In the genomic region with DNA sequence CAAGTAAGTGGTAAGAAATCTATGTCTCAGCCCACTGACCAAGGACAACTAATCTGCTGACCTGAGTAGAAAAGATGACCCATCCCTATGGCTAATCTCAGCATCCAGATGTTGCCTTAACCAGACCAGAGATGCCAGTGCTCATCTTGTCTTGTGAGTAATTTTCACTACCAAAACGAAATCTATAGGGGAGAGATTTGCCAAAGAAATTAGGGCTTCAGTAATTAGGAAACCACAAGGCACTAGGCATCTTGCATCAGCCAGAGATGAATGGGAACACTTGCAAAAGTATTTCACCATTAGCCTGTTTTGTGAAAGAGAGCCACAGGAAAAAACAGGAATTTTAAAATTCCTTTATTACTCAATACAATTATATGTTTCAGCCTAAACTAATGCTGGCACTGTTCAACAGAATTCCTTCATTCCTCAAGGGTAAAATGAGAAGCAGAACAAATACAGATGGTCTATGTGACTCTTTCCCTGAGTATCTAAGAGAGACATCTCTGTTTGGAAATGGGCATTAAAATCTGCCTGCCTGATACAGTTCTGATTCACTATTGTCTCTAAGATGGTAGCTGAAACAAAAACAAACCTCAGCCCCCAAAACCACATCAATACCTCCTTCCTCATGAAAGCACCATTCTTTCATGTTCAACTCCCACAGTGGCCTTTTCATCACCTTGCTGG, we compare ENCODE assay signal across 9 cellular contexts.
DNase-seq lines count a peak whose midpoint lies in the region; ATAC-seq, FAIRE-seq and TF ChIP-seq lines count a peak whose summit lies in the region.
"Had no signal": no experiment of that assay in that cellular context is flagged by ENCODE, and none has a peak within 500 bp of the region (broad histone marks: within the 10 kb centered on the region; RNA-seq: fewer than 3 reads in every experiment).

No MANE protein-coding gene starts in this region.

- no peak for FAIRE-seq in bronchial epithelial cell (lab: Jason Lieb, UNC)

- peak overlapping the region in 2 of 4 donors; percentile 40 to 76 for H3K27ac ChIP-seq in tibial nerve

- CTCF ChIA-PET in activated naive CD4-positive, alpha-beta T cell treated with anti-CD3 and anti-CD28 coated beads for 36 hours (lab: Charles Lee), result interaction anchor here (0.5 to 1.0 kb wide), 2 partner anchors 39 to 259 kb away, joined by 3 read pairs; no protein-coding TSS in a partner anchor

- H3K27me3 ChIP-seq in bronchial epithelial cell (ENCODE audit: control insufficient read depth, insufficient read depth, low read length) (no peaks in the 10 kb centered on the region), tibial nerve (no peaks in the 10 kb centered on the region)

- H3K27ac Mint-ChIP-seq in activated naive CD4-positive, alpha-beta T cell treated with anti-CD3 and anti-CD28 coated beads for 36 hours, result no peak overlapping the region
- H3K27ac Mint-ChIP-seq: activated naive CD8-positive, alpha-beta T cell had no signal

- no peak for TF ChIP-seq CTCF in bronchial epithelial cell (IDR thresholded peaks at IDR 0.05; ENCODE audit: insufficient read depth, low read length, severe bottlenecking)
- no peak for TF ChIP-seq CTCF in tibial nerve (IDR thresholded peaks at IDR 0.05)

- H3K9me3 Mint-ChIP-seq in activated naive CD4-positive, alpha-beta T cell treated with anti-CD3 and anti-CD28 coated beads for 36 hours, result no peaks in the 10 kb centered on the region

- H3K36me3 ChIP-seq in bronchial epithelial cell (ENCODE audit: control insufficient read depth, insufficient read depth, low read length), result no peaks in the 10 kb centered on the region
- no peaks in the 10 kb centered on the region for H3K36me3 ChIP-seq in tibial nerve

- H3K4me3 ChIP-seq in bronchial epithelial cell (ENCODE audit: low read depth, low read length), result no peak overlapping the region
- H3K4me3 ChIP-seq in tibial nerve, result no peak overlapping the region

- no peak for TF ChIP-seq POLR2A in tibial nerve (IDR thresholded peaks at IDR 0.05)

- no peaks in the 10 kb centered on the region for H3K36me3 Mint-ChIP-seq in activated naive CD4-positive, alpha-beta T cell treated with anti-CD3 and anti-CD28 coated beads for 36 hours (ENCODE audit: low read depth)
- H3K36me3 Mint-ChIP-seq: activated naive CD8-positive, alpha-beta T cell had no signal

- peaks cover 0 to 34% (median 3%) of the 10 kb centered on the region in 4 donors for H3K4me1 ChIP-seq in tibial nerve

- intact Hi-C loops in activated naive CD4-positive, alpha-beta T cell treated with anti-CD3 and anti-CD28 coated beads for 36 hours (cut with micrococcal nuclease), result no loop called here

- ATAC-seq in HG03442 (IDR thresholded peaks at IDR 0.05; ENCODE audit: unreplicated experiment), result peak; percentile 68
- peak; percentile 77 for ATAC-seq in stimulated activated naive CD8-positive, alpha-beta T cell treated with anti-CD3 and anti-CD28 coated beads, Interleukin-15, Interleukin-2, amounts not matched to agents 100 U/mL and 50 U/mL, for 24 hours
- ATAC-seq in GM19023 (IDR thresholded peaks at IDR 0.05; ENCODE audit: unreplicated experiment), result no peak
- ATAC-seq in HG02642 (IDR thresholded peaks at IDR 0.05; ENCODE audit: poor library complexity, unreplicated experiment), result no peak

- H3K27me3 Mint-ChIP-seq in activated naive CD4-positive, alpha-beta T cell treated with anti-CD3 and anti-CD28 coated beads for 36 hours (ENCODE audit: low read depth), result peaks cover 2% of the 10 kb centered on the region
- H3K27me3 Mint-ChIP-seq: activated naive CD8-positive, alpha-beta T cell had no signal

- peaks cover 33% of the 10 kb centered on the region for H3K4me1 Mint-ChIP-seq in activated naive CD4-positive, alpha-beta T cell treated with anti-CD3 and anti-CD28 coated beads for 36 hours (ENCODE audit: low read depth)

- WGBS in tibial nerve, 2 donors, result 4 to 16% methylated on average over 1 of the region's 1 CpG

- peak in 1 of 2 donors; percentile 76 for TF ChIP-seq EP300 in tibial nerve (IDR thresholded peaks at IDR 0.05)

- no peaks in the 10 kb centered on the region for H3K9me3 ChIP-seq in tibial nerve

- DNase-seq in activated naive CD4-positive, alpha-beta T cell treated with anti-CD3 and anti-CD28 coated beads for 36 hours, result peak; percentile 30
- no peak for DNase-seq in activated naive CD4-positive, alpha-beta T cell treated with anti-CD3 and anti-CD28 coated beads, Interleukin-2, amount 50 U/mL, for 16 hours
- DNase-seq in bronchial epithelial cell (ENCODE audit: low read depth) (peak; percentile 16), tibial nerve (ENCODE audit: low spot score in 2 of 2) (no peak)
- DNase-seq in stimulated activated naive CD8-positive, alpha-beta T cell treated with anti-CD3 and anti-CD28 coated beads, Interleukin-15, Interleukin-2, amounts not matched to agents 100 U/mL and 50 U/mL, for 24 hours, result peak; percentile 27

- no peak overlapping the region for H3K4me3 Mint-ChIP-seq in activated naive CD4-positive, alpha-beta T cell treated with anti-CD3 and anti-CD28 coated beads for 36 hours
- H3K4me3 Mint-ChIP-seq: activated naive CD8-positive, alpha-beta T cell had no signal

Comparison
In these comparisons a context has a peak if more than half of its experiments do, and no peak if none do; other contexts are left out.
1. DNase-seq: peak in activated naive CD4-positive, alpha-beta T cell treated with anti-CD3 and anti-CD28 coated beads for 36 hours (single experiment), bronchial epithelial cell (single experiment) and stimulated activated naive CD8-positive, alpha-beta T cell treated with anti-CD3 and anti-CD28 coated beads, Interleukin-15, Interleukin-2, amounts not matched to agents 100 U/mL and 50 U/mL, for 24 hours (single experiment); none in activated naive CD4-positive, alpha-beta T cell treated with anti-CD3 and anti-CD28 coated beads, Interleukin-2, amount 50 U/mL, for 16 hours (single experiment) and tibial nerve (0 of 2).
2. ATAC-seq: peak in HG03442 (single experiment) and stimulated activated naive CD8-positive, alpha-beta T cell treated with anti-CD3 and anti-CD28 coated beads, Interleukin-15, Interleukin-2, amounts not matched to agents 100 U/mL and 50 U/mL, for 24 hours (single experiment); none in GM19023 (single experiment) and HG02642 (single experiment).